In the genomic region with DNA sequence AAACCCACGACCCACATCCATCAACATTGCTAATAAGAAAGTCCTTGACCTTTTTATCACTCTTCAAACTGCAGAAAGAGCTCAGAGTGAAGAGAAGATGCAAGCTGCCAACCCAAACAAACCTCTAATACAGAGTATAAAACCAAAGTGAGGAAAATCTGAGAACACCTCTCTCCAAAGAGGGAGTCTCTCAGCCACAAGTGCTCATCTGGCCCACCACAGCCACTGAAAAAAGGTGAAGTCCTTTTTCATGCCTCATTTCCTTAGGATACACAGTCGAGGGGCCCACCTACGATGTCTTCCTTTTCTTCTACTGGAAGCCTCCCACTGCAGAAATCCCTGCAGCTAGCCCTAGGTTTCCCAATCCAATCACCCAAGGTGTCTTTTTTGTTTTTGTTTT, we compare ENCODE assay signal across 27 cellular contexts. TPM values are rescaled to one million over a fixed set of nuclear protein-coding genes. Genes with fewer than 3 reads are reported as not detected.
DNase-seq lines count a peak whose midpoint lies in the region; ATAC-seq, FAIRE-seq and TF ChIP-seq lines count a peak whose summit lies in the region.
"Had no signal": no experiment of that assay in that cellular context is flagged by ENCODE, and none has a peak within 500 bp of the region (broad histone marks: within the 10 kb centered on the region; RNA-seq: fewer than 3 reads in every experiment).

No MANE protein-coding gene starts in this region.

- H3K9me1 ChIP-seq in K562 (ENCODE audit: control insufficient read depth, insufficient read depth, low read length) = no peaks in the 10 kb centered on the region

- no peak overlapping the region for H3K4me3 Mint-ChIP-seq in CD4-positive, alpha-beta T cell
- no peak overlapping the region for H3K4me3 Mint-ChIP-seq in HFFc6
- no peak overlapping the region for H3K4me3 Mint-ChIP-seq in nephron progenitor cell

- peaks cover 83% of the 10 kb centered on the region for H3K79me2 ChIP-seq in K562 (ENCODE audit: control insufficient read depth, insufficient read depth, low read length)
- H3K79me2 ChIP-seq in MM.1S (ENCODE audit: low read length) = peaks cover 97% of the 10 kb centered on the region

- H3K27ac Mint-ChIP-seq in CD4-positive, alpha-beta T cell = peak overlapping the region; percentile 3
- H3K27ac Mint-ChIP-seq in HFFc6 (peak overlapping the region; percentile 1; the same call in 1 of the 2 replicates), nephron progenitor cell (peak overlapping the region; percentile 88)

- DNase-seq in CD4-positive, alpha-beta T cell = no peak
- DNase-seq in HFFc6 (no peak), K562 (ENCODE audit: extremely low read depth in 1 of 4, low spot score in 3 of 4) (no peak), nephron progenitor cell (no peak), MM.1S (no peak), AG20443 (ENCODE audit: low spot score) (no peak), GM12892 (ENCODE audit: insufficient read length) (no peak)
- DNase-seq: activated CD8-positive, alpha-beta memory T cell treated with anti-CD3 and anti-CD28 coated beads for 24 hours; C1 segment of cervical spinal cord; DMS53; dorsolateral prefrontal cortex; erythroblast; NCI-H1105; NCI-H2081; ovary; PC-3; T-helper 1 cell had no signal

- H3K36me3 ChIP-seq in K562 (ENCODE audit: control insufficient read depth, insufficient read depth, low read length) = peaks cover 75% of the 10 kb centered on the region
- H3K36me3 ChIP-seq in MM.1S (replicated peaks; ENCODE audit: insufficient read depth, low read length) = peaks cover 2% of the 10 kb centered on the region; the same call in 1 of the 2 replicates
- H3K36me3 ChIP-seq: ovary, thoracic aorta had no signal

- H3K4me1 ChIP-seq in K562 (replicated peaks in 1 of 2; ENCODE audit: control insufficient read depth in 2 of 2, insufficient read depth in 2 of 2, low read length in 2 of 2) = no peaks in the 10 kb centered on the region
- H3K4me1 ChIP-seq in MM.1S (ENCODE audit: low read length) = peaks cover 5% of the 10 kb centered on the region

- no peak for TF ChIP-seq EP300 in K562 (IDR thresholded peaks at IDR 0.05; ENCODE audit: low read length)

- no peaks in the 10 kb centered on the region for H3K9me3 Mint-ChIP-seq in CD4-positive, alpha-beta T cell
- H3K9me3 Mint-ChIP-seq in HFFc6 = no peaks in the 10 kb centered on the region
- no peaks in the 10 kb centered on the region for H3K9me3 Mint-ChIP-seq in nephron progenitor cell

- TF ChIP-seq CTCF in CD4-positive, alpha-beta T cell (IDR thresholded peaks at IDR 0.05) = no peak
- TF ChIP-seq CTCF in HFFc6 (IDR thresholded peaks at IDR 0.05) (no peak), K562 (IDR thresholded peaks at IDR 0.05 in 2 of 3, conservative IDR thresholded peaks at IDR 0.05 in 1 of 3; ENCODE audit: insufficient read depth in 2 of 3, low read depth in 1 of 3, low read length in 3 of 3) (no peak), nephron progenitor cell (IDR thresholded peaks at IDR 0.05) (no peak), MM.1S (IDR thresholded peaks at IDR 0.05; ENCODE audit: low read length) (no peak)

- H3F3A ChIP-seq in MM.1S (ENCODE audit: insufficient read depth, low read length) = no peaks in the 10 kb centered on the region

- intact Hi-C loops in CD4-positive, alpha-beta T cell (cut with DNase I, micrococcal nuclease) = no loop called here
- intact Hi-C loops in K562 (cut with micrococcal nuclease) = no loop called here

- H2AFZ ChIP-seq in K562 (ENCODE audit: low read depth, low read length) = no peak overlapping the region
- no peak overlapping the region for H2AFZ ChIP-seq in MM.1S (ENCODE audit: low read length)

- H3K4me1 Mint-ChIP-seq in CD4-positive, alpha-beta T cell (ENCODE audit: low read depth) = peaks cover 50% of the 10 kb centered on the region
- H3K4me1 Mint-ChIP-seq in HFFc6 (ENCODE audit: low read depth) = peaks cover 31% of the 10 kb centered on the region
- H3K4me1 Mint-ChIP-seq in nephron progenitor cell = peaks cover 63% of the 10 kb centered on the region

- TF ChIP-seq RAD21 in K562 (CRISPR knock-in tag; conservative IDR thresholded peaks at IDR 0.05 in 1 of 2, IDR thresholded peaks at IDR 0.05 in 1 of 2) = no peak

- H3K4me2 ChIP-seq in K562 (ENCODE audit: insufficient read depth, low read length) (no peak overlapping the region), MM.1S (ENCODE audit: low read depth, low read length) (no peak overlapping the region)

- ATAC-seq in CD4-positive, alpha-beta T cell (ENCODE audit: poor library complexity) = no peak
- ATAC-seq in K562 (no peak), HG02678 (IDR thresholded peaks at IDR 0.05; ENCODE audit: unreplicated experiment) (no peak)
- ATAC-seq: GM12878, PC-3, sciatic nerve had no signal

- no peak overlapping the region for H3K27ac ChIP-seq in CD4-positive, alpha-beta T cell (ENCODE audit: low read depth, low read length)
- H3K27ac ChIP-seq in K562 (ENCODE audit: extremely low read depth, low read depth, low read length) (no peak overlapping the region), MM.1S (ENCODE audit: low read length) (no peak overlapping the region)
- H3K27ac ChIP-seq: ovary, thoracic aorta had no signal

- CTCF ChIA-PET in CD4-positive, alpha-beta T cell (lab: Charles Lee) = no interaction called here
- CTCF ChIA-PET in K562 (lab: Yijun Ruan, JAX; ENCODE audit: low intra/inter-chr PET ratio) = no interaction called here

- POLR2A ChIA-PET in CD4-positive, alpha-beta T cell (lab: Charles Lee) = no interaction called here
- POLR2A ChIA-PET in K562 (lab: Yijun Ruan, JAX) = interaction anchor here (0.9 to 1.8 kb wide), 2 partner anchors 11 kb away, joined by 3 to 4 read pairs; no protein-coding TSS in a partner anchor

- H3K9me3 ChIP-seq in CD4-positive, alpha-beta T cell (ENCODE audit: control insufficient read depth, low read length) = no peaks in the 10 kb centered on the region
- H3K9me3 ChIP-seq in K562 (replicated peaks; ENCODE audit: control insufficient read depth, insufficient read depth, low read depth, low read length) (no peaks in the 10 kb centered on the region), MM.1S (replicated peaks; ENCODE audit: insufficient read depth, low read length) (no peaks in the 10 kb centered on the region)
- H3K9me3 ChIP-seq: ovary, thoracic aorta had no signal

- no peaks in the 10 kb centered on the region for H3K27me3 Mint-ChIP-seq in CD4-positive, alpha-beta T cell
- peaks cover 1% of the 10 kb centered on the region; the same call in 1 of the 2 replicates for H3K27me3 Mint-ChIP-seq in HFFc6 (ENCODE audit: insufficient read depth)
- no peaks in the 10 kb centered on the region for H3K27me3 Mint-ChIP-seq in nephron progenitor cell (ENCODE audit: low read depth, poor library complexity)

- H3K27me3 ChIP-seq in CD4-positive, alpha-beta T cell (ENCODE audit: control insufficient read depth, insufficient read depth, low read length) = no peaks in the 10 kb centered on the region
- H3K27me3 ChIP-seq in K562 (ENCODE audit: control insufficient read depth in 2 of 2, insufficient read depth in 2 of 2, low read length in 2 of 2) (no peaks in the 10 kb centered on the region), MM.1S (replicated peaks; ENCODE audit: insufficient read depth, low read length) (no peaks in the 10 kb centered on the region)
- H3K27me3 ChIP-seq: dorsolateral prefrontal cortex, ovary had no signal

- no peak overlapping the region for H3K9ac ChIP-seq in K562 (ENCODE audit: insufficient read depth in 1 of 2, low read depth in 2 of 2, low read length in 2 of 2)
- no peak overlapping the region for H3K9ac ChIP-seq in MM.1S (ENCODE audit: low read length)

- no peaks in the 10 kb centered on the region for H3K9me2 ChIP-seq in MM.1S (replicated peaks; ENCODE audit: insufficient read depth, low read length)

- TF ChIP-seq POLR2A in K562 (conservative IDR thresholded peaks at IDR 0.05) (no peak), GM12892 (IDR thresholded peaks at IDR 0.05; ENCODE audit: low read depth, low read length) (no peak)

- in situ Hi-C loops in K562 (cut with MboI) = no loop called here

- WGBS in K562 (ENCODE audit: insufficient coverage, low coverage, missing lambda C conversion rate) = 84% methylated on average over 3 of the region's 3 CpGs

- H3K4me3 ChIP-seq in K562 (no peak overlapping the region), MM.1S (ENCODE audit: low read length) (no peak overlapping the region)
- H3K4me3 ChIP-seq: dorsolateral prefrontal cortex, GM12878, lung, ovary, thoracic aorta had no signal

- H4K20me1 ChIP-seq in K562 (replicated peaks; ENCODE audit: control insufficient read depth, insufficient read depth, low read length) = peaks cover 10% of the 10 kb centered on the region; the same call in 1 of the 2 replicates
- H4K20me1 ChIP-seq in MM.1S (ENCODE audit: insufficient read depth, low read length) = peaks cover 13% of the 10 kb centered on the region

- FAIRE-seq in K562 (lab: Jason Lieb, UNC) = peak; percentile 23
- no peak for FAIRE-seq in GM12892 (lab: Jason Lieb, UNC)
- FAIRE-seq: bronchial epithelial cell, frontal cortex, GM12878, GM19239, H54, keratinocyte had no signal

- peaks cover 82% of the 10 kb centered on the region for H3K36me3 Mint-ChIP-seq in CD4-positive, alpha-beta T cell (ENCODE audit: low read depth)
- peaks cover 32% of the 10 kb centered on the region for H3K36me3 Mint-ChIP-seq in HFFc6 (ENCODE audit: low read depth)
- H3K36me3 Mint-ChIP-seq in nephron progenitor cell (ENCODE audit: low read depth) = peaks cover 77% of the 10 kb centered on the region

- no TSS peak for BruUV-seq in K562 (replicated peaks; lab: Mats Ljungman, UMichigan)

RNA-seq across cellular contexts. Expression of gene FAM168B, which starts 31.2 kb away (rescaled TPM):
- 10 to 100 TPM; 74.1 to 76.4 TPM for total RNA-seq in CD4-positive, alpha-beta T cell
- total RNA-seq in HFFc6 (2021; fragmentation: NEBNext Ultra II Directional; extraction: Animal tissue kit (Norgen Biotek cat#: 25700)) = 100 to 1,000 TPM in 1 of 6 experiments, 10 to 100 TPM in 5; 87.2 to 103 (median 95.3) TPM
- total RNA-seq in K562 (2011; cell fraction: chromatin; rRNA removed; ENCODE audit: low replicate concordance) = 23.5 and 25.5 TPM in 2 replicates
- total RNA-seq in K562 (2011; cell fraction: nucleolus; rRNA removed) = 19.7 and 21.8 TPM in 2 replicates
- 26.0 and 35.7 TPM in 2 replicates for total RNA-seq in K562 (2011; cell fraction: nucleoplasm; rRNA removed)
- total RNA-seq in K562 (2014; rRNA removed) (46.1 and 60.8 TPM in 2 replicates), K562 (2014; rRNA removed; fragmentation: Illumina TruSeq; extraction: Trizol) (32.1 and 33.9 TPM in 2 replicates), K562 (2015; rRNA removed; fragmentation: Illumina TruSeq; extraction: Trizol) (39.0 and 40.1 TPM in 2 replicates), K562 (2021) (67.4 and 76.0 TPM in 2 replicates)
- polyA plus RNA-seq in K562 (2011; rRNA removed) (51.6 and 56.9 TPM in 2 replicates), K562 (2014; fragmentation: Illumina TruSeq; extraction: Trizol) (47.8 and 56.3 TPM in 2 replicates), K562 (2014; fragmentation: Nextera tagmentation; extraction: Ambion mirVana) (1 to 10 TPM; 3.3 to 5.4 TPM), K562 (2014; rRNA removed) (59.4 and 64.2 TPM in 2 replicates)
- polyA plus RNA-seq in K562 (2011; cell fraction: cytosol; rRNA removed) = 89.9 and 202 TPM in 2 replicates
- 47.2 and 74.0 TPM in 2 replicates for polyA plus RNA-seq in K562 (2011; cell fraction: nucleus; rRNA removed)
- polyA plus RNA-seq in K562 (2012) = 53.3 and 56.9 TPM in 2 replicates
- polyA minus RNA-seq in K562 (2011; rRNA and poly(A)+ RNA removed) = 25.2 and 36.1 TPM in 2 replicates
- 38.3 and 40.4 TPM in 2 replicates for polyA minus RNA-seq in K562 (2011; cell fraction: cytosol; rRNA and poly(A)+ RNA removed)
- 12.5 and 15.2 TPM in 2 replicates for polyA minus RNA-seq in K562 (2011; cell fraction: nucleus; rRNA and poly(A)+ RNA removed)
- 37.6 TPM for polyA plus RNA-seq in GM12892 (2012; ENCODE audit: missing spikeins)

RNA-seq across cellular contexts. Expression of gene PLEKHB2, which starts 43.1 kb away (rescaled TPM):
- 10 to 100 TPM; 66.9 to 71.7 TPM for total RNA-seq in CD4-positive, alpha-beta T cell
- total RNA-seq in HFFc6 (2021; fragmentation: NEBNext Ultra II Directional; extraction: Animal tissue kit (Norgen Biotek cat#: 25700)) = 10 to 100 TPM; 87.3 to 96.2 (median 93.6) TPM
- 57.5 and 90.0 TPM in 2 replicates for total RNA-seq in K562 (2011; cell fraction: chromatin; rRNA removed; ENCODE audit: low replicate concordance)
- 40.9 and 42.5 TPM in 2 replicates for total RNA-seq in K562 (2011; cell fraction: nucleolus; rRNA removed)
- total RNA-seq in K562 (2011; cell fraction: nucleoplasm; rRNA removed) = 74.6 and 88.2 TPM in 2 replicates
- total RNA-seq in K562 (2014; rRNA removed) (48.6 and 65.2 TPM in 2 replicates), K562 (2014; rRNA removed; fragmentation: Illumina TruSeq; extraction: Trizol) (44.1 and 46.7 TPM in 2 replicates), K562 (2015; rRNA removed; fragmentation: Illumina TruSeq; extraction: Trizol) (43.7 and 47.3 TPM in 2 replicates), K562 (2021) (56.5 TPM in 2 replicates)
- polyA plus RNA-seq in K562 (2011; rRNA removed) (53.8 and 71.5 TPM in 2 replicates), K562 (2014; fragmentation: Illumina TruSeq; extraction: Trizol) (55.4 and 56.2 TPM in 2 replicates), K562 (2014; fragmentation: Nextera tagmentation; extraction: Ambion mirVana) (10 to 100 TPM; 41.3 to 42.6 TPM), K562 (2014; rRNA removed) (50.2 and 53.0 TPM in 2 replicates)
- polyA plus RNA-seq in K562 (2011; cell fraction: cytosol; rRNA removed) = 57.4 and 73.3 TPM in 2 replicates
- 29.5 and 30.0 TPM in 2 replicates for polyA plus RNA-seq in K562 (2011; cell fraction: nucleus; rRNA removed)
- 53.7 and 58.0 TPM in 2 replicates for polyA plus RNA-seq in K562 (2012)
- 80.6 and 119 TPM in 2 replicates for polyA minus RNA-seq in K562 (2011; rRNA and poly(A)+ RNA removed)
- polyA minus RNA-seq in K562 (2011; cell fraction: cytosol; rRNA and poly(A)+ RNA removed) = 54.8 and 64.5 TPM in 2 replicates
- 20.1 and 30.9 TPM in 2 replicates for polyA minus RNA-seq in K562 (2011; cell fraction: nucleus; rRNA and poly(A)+ RNA removed)
- polyA plus RNA-seq in GM12892 (2012; ENCODE audit: missing spikeins) = 16.7 TPM

Comparison
In these comparisons a context has a peak if more than half of its experiments do, and no peak if none do; other contexts are left out.
1. H3K27ac Mint-ChIP-seq: peak in every context shown above with its lines; median percentile 88 in nephron progenitor cell; 3 in CD4-positive, alpha-beta T cell; 1 in HFFc6.